In the genomic region with DNA sequence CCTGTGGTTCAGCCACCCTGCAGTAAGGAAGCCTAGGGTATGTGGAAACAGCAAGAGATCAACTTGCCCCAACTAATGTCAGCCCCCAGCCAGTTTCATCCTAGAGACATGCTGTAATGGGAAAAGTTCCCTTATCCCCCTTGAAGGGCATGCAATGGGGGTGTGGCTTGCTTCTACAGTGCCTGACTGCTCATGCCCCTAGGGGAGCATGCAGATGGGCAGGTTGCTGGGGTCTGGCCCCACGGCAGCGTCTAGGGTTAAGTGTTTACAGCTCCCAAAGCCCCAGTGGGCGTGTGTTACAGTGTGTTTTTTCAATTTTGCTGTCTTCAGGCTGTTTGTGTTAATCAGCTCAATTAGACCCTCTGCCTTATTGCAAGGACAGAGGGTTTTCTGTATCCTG, we compare ENCODE assay signal across 22 cellular contexts.
"Had no signal": no experiment of that assay in that cellular context is flagged by ENCODE, and none has a peak within 500 bp of the region (broad histone marks: within the 10 kb centered on the region; RNA-seq: fewer than 3 reads in every experiment).

No MANE protein-coding gene starts in this region.

- H3K9me3 ChIP-seq: left ventricle myocardium inferior, mucosa of descending colon, neutrophil, psoas muscle, right lobe of liver, tibial artery, uterus had no signal

- H3K9me3 Mint-ChIP-seq: endodermal cell; stimulated activated memory B cell treated with anti-CD40 and anti-IgM and Interleukin-4, amounts not matched to agents 10 μg/mL and 1 μg/mL and 100 μg/mL, for 72 hours had no signal

- H3K36me3 Mint-ChIP-seq: naive thymus-derived CD8-positive, alpha-beta T cell; stimulated activated memory B cell treated with anti-CD40 and anti-IgM and Interleukin-4, amounts not matched to agents 10 μg/mL and 1 μg/mL and 100 μg/mL, for 72 hours had no signal

- H3K27me3 ChIP-seq: heart left ventricle, neutrophil, right lobe of liver, tibial artery, upper lobe of left lung, uterus had no signal

- H3K4me3 ChIP-seq: coronary artery, heart left ventricle, left ventricle myocardium inferior, mucosa of descending colon, psoas muscle, right lobe of liver, tibial artery, upper lobe of left lung, uterus had no signal

- H3K4me1 Mint-ChIP-seq: endodermal cell; naive thymus-derived CD8-positive, alpha-beta T cell; stimulated activated memory B cell treated with anti-CD40 and anti-IgM and Interleukin-4, amounts not matched to agents 10 μg/mL and 1 μg/mL and 100 μg/mL, for 72 hours had no signal

- H3K36me3 ChIP-seq: heart left ventricle, left ventricle myocardium inferior, neutrophil, right lobe of liver, tibial artery, upper lobe of left lung, uterus had no signal

- DNase-seq: effector CD4-positive, alpha-beta T cell; endodermal cell; foreskin melanocyte; heart left ventricle; hypothalamus; left cardiac atrium; left ventricle myocardium inferior; mucosa of descending colon; naive thymus-derived CD8-positive, alpha-beta T cell; retina; right lobe of liver; stimulated activated CD4-positive, alpha-beta T cell treated with anti-CD3 and anti-CD28 coated beads, Interleukin-15, amount 100 ng/mL, for 24 hours; stimulated activated CD4-positive, alpha-beta T cell treated with anti-CD3 and anti-CD28 coated beads, Interleukin-1b, Interleukin-23, amount 100 ng/mL, for 48 hours; stimulated activated CD4-positive, alpha-beta T cell treated with anti-CD3 and anti-CD28 coated beads, Interleukin-4, amount 100 ng/mL, for 24 hours; tibial artery; upper lobe of left lung; uterus had no signal

- ATAC-seq: heart left ventricle; left cardiac atrium; mucosa of descending colon; naive thymus-derived CD8-positive, alpha-beta T cell; psoas muscle; right lobe of liver; stimulated activated memory B cell treated with anti-CD40 and anti-IgM and Interleukin-4, amounts not matched to agents 10 μg/mL and 1 μg/mL and 100 μg/mL, for 72 hours had no signal

- H3K4me3 Mint-ChIP-seq: endodermal cell; naive thymus-derived CD8-positive, alpha-beta T cell; stimulated activated memory B cell treated with anti-CD40 and anti-IgM and Interleukin-4, amounts not matched to agents 10 μg/mL and 1 μg/mL and 100 μg/mL, for 72 hours; stimulated activated naive CD8-positive, alpha-beta T cell treated with anti-CD3 and anti-CD28 coated beads, Interleukin-15, Interleukin-2, amounts not matched to agents 100 ng/mL and 50 ng/mL, for 24 hours had no signal

- H3K27ac ChIP-seq: coronary artery, heart left ventricle, left ventricle myocardium inferior, neutrophil, psoas muscle, right lobe of liver, tibial artery, upper lobe of left lung, uterus had no signal

- H3K27me3 Mint-ChIP-seq: naive thymus-derived CD8-positive, alpha-beta T cell; stimulated activated memory B cell treated with anti-CD40 and anti-IgM and Interleukin-4, amounts not matched to agents 10 μg/mL and 1 μg/mL and 100 μg/mL, for 72 hours; stimulated activated naive CD8-positive, alpha-beta T cell treated with anti-CD3 and anti-CD28 coated beads, Interleukin-15, Interleukin-2, amounts not matched to agents 100 ng/mL and 50 ng/mL, for 24 hours had no signal

- H3K4me1 ChIP-seq: heart left ventricle, left ventricle myocardium inferior, psoas muscle, right lobe of liver, tibial artery, upper lobe of left lung, uterus had no signal

- H3K27ac Mint-ChIP-seq: endodermal cell; naive thymus-derived CD8-positive, alpha-beta T cell; stimulated activated memory B cell treated with anti-CD40 and anti-IgM and Interleukin-4, amounts not matched to agents 10 μg/mL and 1 μg/mL and 100 μg/mL, for 72 hours; stimulated activated naive CD8-positive, alpha-beta T cell treated with anti-CD3 and anti-CD28 coated beads, Interleukin-15, Interleukin-2, amounts not matched to agents 100 ng/mL and 50 ng/mL, for 24 hours had no signal
